ENCODE assay signal across 9 cellular contexts in the genomic region with DNA sequence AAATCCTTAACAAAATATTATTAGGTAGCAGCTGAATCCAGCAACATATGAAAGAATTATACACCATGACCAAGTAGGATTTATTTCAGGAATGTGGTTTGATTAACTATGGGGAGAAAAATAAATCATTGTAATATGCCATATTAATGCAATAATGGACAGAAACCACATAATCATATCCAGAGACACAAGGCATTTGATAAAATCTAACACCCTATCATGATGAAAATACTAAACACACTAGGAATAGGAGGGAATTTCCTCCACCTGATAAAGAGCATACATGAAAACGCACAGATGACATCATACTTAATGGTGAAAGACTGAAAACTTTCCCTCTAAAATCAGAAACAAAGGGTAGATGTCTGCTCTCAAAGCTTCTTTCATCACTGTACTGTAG.
"Had no signal": no experiment of that assay in that cellular context is flagged by ENCODE, and none has a peak within 500 bp of the region (broad histone marks: within the 10 kb centered on the region; RNA-seq: fewer than 3 reads in every experiment).

No MANE protein-coding gene starts in this region.

- H2AFZ ChIP-seq: parathyroid adenoma had no signal

- H3K9ac ChIP-seq: parathyroid adenoma had no signal

- H3K36me3 ChIP-seq: cardiac muscle cell had no signal

- H3K4me1 ChIP-seq: parathyroid adenoma had no signal

- H3K79me2 ChIP-seq: parathyroid adenoma had no signal

- FAIRE-seq: kidney, urothelium cell line had no signal

- H3K4me3 ChIP-seq: cardiac muscle cell had no signal

- H3K27ac ChIP-seq: cardiac muscle cell, parathyroid adenoma had no signal

- DNase-seq: activated CD4-positive, alpha-beta T cell treated with anti-CD3 and anti-CD28 coated beads, Interleukin-2, amount 10 ng/mL, durations not matched to agents 7 days and 5 days; activated CD4-positive, CD25-positive, alpha-beta regulatory T cell; activated effector memory CD4-positive, alpha-beta T cell treated with Interleukin-2 at 50 U/mL for 16 hours; kidney; stimulated activated CD4-positive, alpha-beta T cell treated with anti-CD3 and anti-CD28 coated beads, Interleukin-15, amount 100 ng/mL, for 24 hours; T-helper 2 cell had no signal

- H3K27me3 ChIP-seq: cardiac muscle cell had no signal
